8 cellular contexts compared by ENCODE assay signal in the genomic region with DNA sequence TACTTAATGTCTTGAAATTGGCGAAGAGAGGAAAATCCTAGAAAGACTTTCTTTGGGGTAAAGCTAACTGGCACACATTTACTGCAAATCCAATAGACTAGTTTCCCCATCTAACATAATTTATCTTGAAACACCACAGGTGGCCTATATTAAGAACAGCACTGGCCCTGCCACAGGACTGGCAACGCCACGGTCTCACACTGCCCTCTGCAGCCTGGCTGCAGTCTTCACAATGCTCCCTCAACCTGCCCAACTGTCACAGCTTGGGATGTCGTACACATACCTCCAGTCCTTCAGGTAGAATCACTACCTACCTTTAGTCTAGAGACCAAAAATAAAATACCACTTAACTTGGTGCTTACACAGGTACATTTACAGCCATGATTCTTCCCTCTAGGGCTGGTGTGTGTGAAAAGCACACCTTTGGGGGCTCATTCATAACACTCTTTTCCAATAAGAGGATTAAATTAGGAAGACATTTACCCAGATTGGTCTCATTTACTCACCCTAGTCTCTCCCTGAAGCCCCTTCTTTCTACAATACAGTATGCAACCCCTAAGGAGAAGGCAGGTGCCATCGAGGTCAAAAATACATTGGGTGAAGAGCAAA.
DNase-seq lines count a peak whose midpoint lies in the region; ATAC-seq and TF ChIP-seq lines count a peak whose summit lies in the region.

No MANE protein-coding gene starts in this region.

- H3K4me3 ChIP-seq in HFF-Myc (replicated peaks; ENCODE audit: low read depth, low read length) (no peak overlapping the region), fibroblast of villous mesenchyme (ENCODE audit: low read depth, low read length) (no peak overlapping the region), neural progenitor cell (no peak overlapping the region)

- no peak overlapping the region for H3K9ac ChIP-seq in neural progenitor cell

- no peaks in the 10 kb centered on the region for H4K20me1 ChIP-seq in neural progenitor cell (ENCODE audit: low read depth)

- no peak overlapping the region for H2AFZ ChIP-seq in neural progenitor cell (replicated peaks)

- POLR2A ChIA-PET in WTC11 (lab: Charles Lee) = no interaction called here

- no peaks in the 10 kb centered on the region for H3K9me3 ChIP-seq in neural progenitor cell (ENCODE audit: low read depth)

- no peaks in the 10 kb centered on the region for H3K27me3 ChIP-seq in neural progenitor cell

- H3K9me3 Mint-ChIP-seq in WTC11 (no peaks in the 10 kb centered on the region), neural progenitor cell (no peaks in the 10 kb centered on the region)

- H3K27ac Mint-ChIP-seq in WTC11 = no peak overlapping the region
- H3K27ac Mint-ChIP-seq in neural progenitor cell = no peak overlapping the region

- H3K27me3 Mint-ChIP-seq in WTC11 (ENCODE audit: low read depth) (no peaks in the 10 kb centered on the region), neural progenitor cell (ENCODE audit: insufficient read depth, low read depth) (peaks cover 2% of the 10 kb centered on the region)

- no peak overlapping the region for H3K4me2 ChIP-seq in neural progenitor cell

- peak; percentile 100 for ATAC-seq in WTC11

- DNase-seq in activated gamma-delta T cell (lab: John Stamatoyannopoulos, UW) (peak; percentile 12), activated gamma-delta T cell treated with Interleukin-2 at 50 U/mL for 16 hours (no peak), HFF-Myc (ENCODE audit: extremely low read depth, low read depth) (no peak), NCI-H1694 treated with DMSO at 0.1 percent for 48 hours (lab: John Stamatoyannopoulos, UW) (peak; percentile 50), WTC11 (ENCODE audit: low spot score) (peak; percentile 74), fibroblast of villous mesenchyme (ENCODE audit: low read depth) (peak; percentile 76), neural progenitor cell (ENCODE audit: low spot score) (peak; percentile 80)
- no peak for DNase-seq in activated CD8-positive, alpha-beta memory T cell treated with anti-CD3 and anti-CD28 coated beads for 24 hours

- H3F3A ChIP-seq in neural progenitor cell (ENCODE audit: low read depth) = peaks cover 2% of the 10 kb centered on the region

- TF ChIP-seq CTCF in HFF-Myc (IDR thresholded peaks at IDR 0.05; ENCODE audit: low read depth, low read length, missing control alignments) = peak; percentile 96
- TF ChIP-seq CTCF in WTC11 (IDR thresholded peaks at IDR 0.05) = peak; percentile 35
- TF ChIP-seq CTCF in fibroblast of villous mesenchyme (IDR thresholded peaks at IDR 0.05; ENCODE audit: insufficient read depth, low read depth, low read length) = peak; percentile 82
- peak; percentile 89 for TF ChIP-seq CTCF in neural progenitor cell (IDR thresholded peaks at IDR 0.05)

- CTCF ChIA-PET in WTC11 (lab: Charles Lee) = interaction anchor here (0.6 to 4.5 kb wide), 10 partner anchors 11 to 1404 kb away, joined by 3 to 45 read pairs (median 4); no protein-coding TSS in a partner anchor

- H3K4me1 ChIP-seq in neural progenitor cell = peaks cover 2% of the 10 kb centered on the region

- no peak overlapping the region for H3K27ac ChIP-seq in neural progenitor cell

- H3K79me2 ChIP-seq in neural progenitor cell (ENCODE audit: low read depth) = no peaks in the 10 kb centered on the region

- no peaks in the 10 kb centered on the region for H3K36me3 ChIP-seq in neural progenitor cell

- H3K4me3 Mint-ChIP-seq in WTC11 (no peak overlapping the region), neural progenitor cell (no peak overlapping the region)

- H3K36me3 Mint-ChIP-seq in WTC11 (no peaks in the 10 kb centered on the region), neural progenitor cell (no peaks in the 10 kb centered on the region)

- peaks cover 2% of the 10 kb centered on the region; the same call in 1 of the 2 replicates for H3K4me1 Mint-ChIP-seq in WTC11
- H3K4me1 Mint-ChIP-seq in neural progenitor cell = peaks cover 2% of the 10 kb centered on the region

TF ChIP-seq in WTC11, 78 proteins besides CTCF, POLR2A, EP300 and RAD21:
- TF ChIP-seq, protein P1, sequence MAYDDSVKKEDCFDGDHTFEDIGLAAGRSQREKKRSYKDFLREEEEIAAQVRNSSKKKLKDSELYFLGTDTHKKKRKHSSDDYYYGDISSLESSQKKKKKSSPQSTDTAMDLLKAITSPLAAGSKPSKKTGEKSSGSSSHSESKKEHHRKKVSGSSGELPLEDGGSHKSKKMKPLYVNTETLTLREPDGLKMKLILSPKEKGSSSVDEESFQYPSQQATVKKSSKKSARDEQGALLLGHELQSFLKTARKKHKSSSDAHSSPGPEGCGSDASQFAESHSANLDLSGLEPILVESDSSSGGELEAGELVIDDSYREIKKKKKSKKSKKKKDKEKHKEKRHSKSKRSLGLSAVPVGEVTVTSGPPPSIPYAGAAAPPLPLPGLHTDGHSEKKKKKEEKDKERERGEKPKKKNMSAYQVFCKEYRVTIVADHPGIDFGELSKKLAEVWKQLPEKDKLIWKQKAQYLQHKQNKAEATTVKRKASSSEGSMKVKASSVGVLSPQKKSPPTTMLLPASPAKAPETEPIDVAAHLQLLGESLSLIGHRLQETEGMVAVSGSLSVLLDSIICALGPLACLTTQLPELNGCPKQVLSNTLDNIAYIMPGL (CRISPR knock-in tag; IDR thresholded peaks at IDR 0.05) = no peak
- TF ChIP-seq, protein P2, sequence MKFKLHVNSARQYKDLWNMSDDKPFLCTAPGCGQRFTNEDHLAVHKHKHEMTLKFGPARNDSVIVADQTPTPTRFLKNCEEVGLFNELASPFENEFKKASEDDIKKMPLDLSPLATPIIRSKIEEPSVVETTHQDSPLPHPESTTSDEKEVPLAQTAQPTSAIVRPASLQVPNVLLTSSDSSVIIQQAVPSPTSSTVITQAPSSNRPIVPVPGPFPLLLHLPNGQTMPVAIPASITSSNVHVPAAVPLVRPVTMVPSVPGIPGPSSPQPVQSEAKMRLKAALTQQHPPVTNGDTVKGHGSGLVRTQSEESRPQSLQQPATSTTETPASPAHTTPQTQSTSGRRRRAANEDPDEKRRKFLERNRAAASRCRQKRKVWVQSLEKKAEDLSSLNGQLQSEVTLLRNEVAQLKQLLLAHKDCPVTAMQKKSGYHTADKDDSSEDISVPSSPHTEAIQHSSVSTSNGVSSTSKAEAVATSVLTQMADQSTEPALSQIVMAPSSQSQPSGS (CRISPR knock-in tag; IDR thresholded peaks at IDR 0.05; ENCODE audit: borderline replicate concordance, low read depth) = no peak
- TF ChIP-seq SP1 (CRISPR knock-in tag; conservative IDR thresholded peaks at IDR 0.05) (no peak), ZNF396 (CRISPR knock-in tag; IDR thresholded peaks at IDR 0.05; ENCODE audit: borderline replicate concordance) (no peak), SOX15 (CRISPR knock-in tag; IDR thresholded peaks at IDR 0.05) (no peak), ZNF121 (CRISPR knock-in tag; IDR thresholded peaks at IDR 0.05) (no peak), SMAD4 (CRISPR knock-in tag; IDR thresholded peaks at IDR 0.05) (no peak), ZNF232 (CRISPR knock-in tag; IDR thresholded peaks at IDR 0.05) (no peak), ZNF423 (CRISPR knock-in tag; IDR thresholded peaks at IDR 0.05) (no peak)
- TF ChIP-seq, protein P3, sequence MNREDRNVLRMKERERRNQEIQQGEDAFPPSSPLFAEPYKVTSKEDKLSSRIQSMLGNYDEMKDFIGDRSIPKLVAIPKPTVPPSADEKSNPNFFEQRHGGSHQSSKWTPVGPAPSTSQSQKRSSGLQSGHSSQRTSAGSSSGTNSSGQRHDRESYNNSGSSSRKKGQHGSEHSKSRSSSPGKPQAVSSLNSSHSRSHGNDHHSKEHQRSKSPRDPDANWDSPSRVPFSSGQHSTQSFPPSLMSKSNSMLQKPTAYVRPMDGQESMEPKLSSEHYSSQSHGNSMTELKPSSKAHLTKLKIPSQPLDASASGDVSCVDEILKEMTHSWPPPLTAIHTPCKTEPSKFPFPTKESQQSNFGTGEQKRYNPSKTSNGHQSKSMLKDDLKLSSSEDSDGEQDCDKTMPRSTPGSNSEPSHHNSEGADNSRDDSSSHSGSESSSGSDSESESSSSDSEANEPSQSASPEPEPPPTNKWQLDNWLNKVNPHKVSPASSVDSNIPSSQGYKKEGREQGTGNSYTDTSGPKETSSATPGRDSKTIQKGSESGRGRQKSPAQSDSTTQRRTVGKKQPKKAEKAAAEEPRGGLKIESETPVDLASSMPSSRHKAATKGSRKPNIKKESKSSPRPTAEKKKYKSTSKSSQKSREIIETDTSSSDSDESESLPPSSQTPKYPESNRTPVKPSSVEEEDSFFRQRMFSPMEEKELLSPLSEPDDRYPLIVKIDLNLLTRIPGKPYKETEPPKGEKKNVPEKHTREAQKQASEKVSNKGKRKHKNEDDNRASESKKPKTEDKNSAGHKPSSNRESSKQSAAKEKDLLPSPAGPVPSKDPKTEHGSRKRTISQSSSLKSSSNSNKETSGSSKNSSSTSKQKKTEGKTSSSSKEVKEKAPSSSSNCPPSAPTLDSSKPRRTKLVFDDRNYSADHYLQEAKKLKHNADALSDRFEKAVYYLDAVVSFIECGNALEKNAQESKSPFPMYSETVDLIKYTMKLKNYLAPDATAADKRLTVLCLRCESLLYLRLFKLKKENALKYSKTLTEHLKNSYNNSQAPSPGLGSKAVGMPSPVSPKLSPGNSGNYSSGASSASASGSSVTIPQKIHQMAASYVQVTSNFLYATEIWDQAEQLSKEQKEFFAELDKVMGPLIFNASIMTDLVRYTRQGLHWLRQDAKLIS (CRISPR knock-in tag; IDR thresholded peaks at IDR 0.05; ENCODE audit: borderline replicate concordance) = no peak

Comparison
In these comparisons a context has a peak if more than half of its experiments do, and no peak if none do; other contexts are left out.
1. DNase-seq: peak in activated gamma-delta T cell (single experiment), NCI-H1694 treated with DMSO at 0.1 percent for 48 hours (single experiment), WTC11 (single experiment), fibroblast of villous mesenchyme (single experiment) and neural progenitor cell (single experiment); none in activated gamma-delta T cell treated with Interleukin-2 at 50 U/mL for 16 hours (single experiment), HFF-Myc (single experiment) and activated CD8-positive, alpha-beta memory T cell treated with anti-CD3 and anti-CD28 coated beads for 24 hours (single experiment).
2. CTCF ChIP-seq: peak in every context shown above with its lines; median percentile 96 in HFF-Myc; 89 in neural progenitor cell; 82 in fibroblast of villous mesenchyme; 35 in WTC11.